ENCODE assay signal across 5 cellular contexts in genomic region chr6:131776986-131777385, GRCh38.
"Had no signal": no experiment of that assay in that cellular context is flagged by ENCODE, and none has a peak within 500 bp of the region (broad histone marks: within the 10 kb centered on the region; RNA-seq: fewer than 3 reads in every experiment).

No MANE protein-coding gene starts in this region.

- H3K27ac ChIP-seq: GM23248 had no signal

- H3K9me3 Mint-ChIP-seq: IgD-negative memory B cell had no signal

- H2AFZ ChIP-seq: GM23248 had no signal

- H3K36me3 Mint-ChIP-seq: IgD-negative memory B cell had no signal

- H3K4me1 Mint-ChIP-seq: IgD-negative memory B cell had no signal

- H3K9ac ChIP-seq: GM23248 had no signal

- DNase-seq: GM23248, GOT3, H7, HCEC 1CT had no signal

- H3K4me3 Mint-ChIP-seq: IgD-negative memory B cell had no signal

- H3K27ac Mint-ChIP-seq: IgD-negative memory B cell had no signal

- H3K4me3 ChIP-seq: GM23248 had no signal
